Comparison of ENCODE assay signal across 8 cellular contexts in the genomic region with DNA sequence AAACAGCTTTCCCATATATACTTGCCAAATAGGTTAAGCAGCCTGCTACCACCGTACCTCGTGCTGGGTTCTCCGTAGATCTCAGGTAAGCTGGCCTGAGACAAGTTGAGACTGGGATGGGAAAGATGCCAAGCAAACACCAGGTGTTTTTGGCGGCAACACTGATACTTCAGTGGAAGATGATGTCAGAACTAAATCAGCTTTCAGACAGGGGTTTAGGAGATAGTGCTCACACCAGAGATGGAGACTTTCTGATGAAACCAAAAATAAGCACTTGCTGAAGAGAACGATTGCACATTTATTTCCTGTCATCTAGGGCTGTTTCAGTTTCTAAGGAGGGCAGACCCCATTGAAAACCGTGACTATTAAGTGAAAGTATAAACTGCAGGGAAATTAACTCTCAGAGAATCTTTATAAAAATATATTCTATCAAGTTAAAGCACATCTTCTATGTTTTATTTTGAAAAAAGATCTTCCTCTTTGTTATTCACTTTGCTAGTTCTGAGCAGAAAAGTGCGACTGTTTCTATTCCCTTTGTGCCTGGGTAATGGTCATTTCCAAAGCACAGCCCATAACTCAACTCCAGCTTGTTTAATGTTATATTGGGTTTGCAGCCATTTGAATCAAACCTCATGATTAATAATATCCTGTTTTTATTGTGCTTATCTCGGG.
A peak's percentile ranks its signal among the peaks of the same experiment; 100 is the strongest.
DNase-seq lines count a peak whose midpoint lies in the region; ATAC-seq and TF ChIP-seq lines count a peak whose summit lies in the region.

No MANE protein-coding gene starts in this region.

- intact Hi-C loops in lower leg skin (cut with DNase I; ENCODE audit: low total_unique reads), result loop anchor here (10.0 kb wide), 1 partner anchor 196 kb away; no protein-coding TSS in a partner anchor

- H3K36me3 ChIP-seq in SK-N-MC (ENCODE audit: insufficient read depth, low read length), result no peaks in the 10 kb centered on the region

- H3K4me3 ChIP-seq in SK-N-MC (0 out of 2 replicates have a peak overlapping the region, but pooled peaks have one; percentile 14), lower leg skin (ENCODE audit: low read depth, poor library complexity, severe bottlenecking) (no peak overlapping the region)

- no peaks in the 10 kb centered on the region for H3K9me3 Mint-ChIP-seq in glutamatergic neuron (ENCODE audit: unreplicated experiment)

- no peaks in the 10 kb centered on the region for H3K4me1 Mint-ChIP-seq in glutamatergic neuron (ENCODE audit: low read depth, unreplicated experiment)

- no peak for TF ChIP-seq POLR2A in lower leg skin (IDR thresholded peaks at IDR 0.05)

- 58 to 59% methylated on average over 8 of the region's 8 CpGs for WGBS in lower leg skin, 2 donors

- no peak overlapping the region for H3K27ac Mint-ChIP-seq in glutamatergic neuron (ENCODE audit: unreplicated experiment)

- peak; percentile 99 for ATAC-seq in HG03469 (IDR thresholded peaks at IDR 0.05; ENCODE audit: unreplicated experiment)

- H3K27ac ChIP-seq in SK-N-MC, result no peak overlapping the region; the same call in 1 of the 2 replicates

- in situ Hi-C loops in ACHN (cut with HindIII; ENCODE audit: low pct_ligation_motif_present, low pct_unique_long_range_greater_than_20kb, low sequenced_read_pairs), result no loop called here

- H3K27me3 Mint-ChIP-seq in glutamatergic neuron (ENCODE audit: unreplicated experiment), result no peaks in the 10 kb centered on the region

- DNase-seq in GM10266 (ENCODE audit: extremely low spot score) (peak; percentile 15), GM20000 (ENCODE audit: low spot score) (peak; percentile 27), SK-N-MC (ENCODE audit: low read depth, low spot score) (no peak), glutamatergic neuron (no peak), ACHN (no peak), lower leg skin (ENCODE audit: low spot score in 2 of 2) (no peak), HK-2 (ENCODE audit: unreplicated experiment) (no peak)

- TF ChIP-seq CTCF in GM10266 (IDR thresholded peaks at IDR 0.05; ENCODE audit: control insufficient read depth, insufficient read depth, low read depth, missing control alignments) (no peak), GM20000 (IDR thresholded peaks at IDR 0.05; ENCODE audit: extremely low read depth, missing control alignments) (no peak), glutamatergic neuron (IDR thresholded peaks at IDR 0.05; ENCODE audit: partially characterized antibody, unreplicated experiment) (no peak), lower leg skin (IDR thresholded peaks at IDR 0.05) (no peak)

- no peaks in the 10 kb centered on the region for H3K9me3 ChIP-seq in SK-N-MC (ENCODE audit: low read depth, low read length)

- H3K9ac ChIP-seq in SK-N-MC (ENCODE audit: insufficient read length), result no peak overlapping the region

- no peaks in the 10 kb centered on the region for H3K36me3 Mint-ChIP-seq in glutamatergic neuron (ENCODE audit: unreplicated experiment)

- H3K4me3 Mint-ChIP-seq in glutamatergic neuron (ENCODE audit: unreplicated experiment), result no peak overlapping the region

Comparison
In these comparisons a context has a peak if more than half of its experiments do, and no peak if none do; other contexts are left out.
1. DNase-seq: peak in GM10266 (single experiment) and GM20000 (single experiment); none in SK-N-MC (single experiment), glutamatergic neuron (single experiment), ACHN (single experiment), lower leg skin (0 of 2) and HK-2 (single experiment).